Comparison of ENCODE assay signal across 1 cellular context in the genomic region with DNA sequence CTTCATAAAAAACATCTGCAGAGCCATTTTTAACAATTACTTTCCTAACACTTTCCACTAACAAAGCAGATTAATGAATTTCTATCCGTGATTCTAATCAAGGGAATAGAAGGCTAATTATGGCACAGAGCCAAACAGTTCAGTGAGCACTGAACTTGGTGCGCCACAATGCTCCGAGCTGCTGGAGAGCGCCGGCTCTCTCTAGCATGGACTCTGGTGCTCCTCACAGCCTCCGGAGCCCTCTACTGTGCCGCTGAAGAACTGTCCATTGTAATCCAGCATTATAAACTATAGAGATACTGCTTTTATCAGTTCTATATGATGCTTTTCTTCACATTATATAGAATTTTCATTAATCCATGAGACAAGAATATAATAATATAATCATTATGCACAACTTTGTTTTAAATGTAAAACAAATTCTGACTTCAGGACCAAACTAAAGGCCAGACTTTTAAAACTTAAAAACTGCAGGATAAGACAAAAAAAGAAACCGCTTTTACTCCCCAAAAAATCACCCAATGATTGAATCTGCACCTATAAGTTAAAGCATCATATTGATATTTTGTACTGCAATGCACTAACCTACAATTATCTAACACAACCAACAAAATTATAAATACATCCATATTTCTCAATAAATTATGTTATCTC.
TF ChIP-seq lines count a peak whose summit lies in the region.

No MANE protein-coding gene starts in this region.

TF ChIP-seq in HepG2, 621 proteins besides CTCF, POLR2A, EP300 and RAD21 (continued from another document):
- TF ChIP-seq, protein P1, sequence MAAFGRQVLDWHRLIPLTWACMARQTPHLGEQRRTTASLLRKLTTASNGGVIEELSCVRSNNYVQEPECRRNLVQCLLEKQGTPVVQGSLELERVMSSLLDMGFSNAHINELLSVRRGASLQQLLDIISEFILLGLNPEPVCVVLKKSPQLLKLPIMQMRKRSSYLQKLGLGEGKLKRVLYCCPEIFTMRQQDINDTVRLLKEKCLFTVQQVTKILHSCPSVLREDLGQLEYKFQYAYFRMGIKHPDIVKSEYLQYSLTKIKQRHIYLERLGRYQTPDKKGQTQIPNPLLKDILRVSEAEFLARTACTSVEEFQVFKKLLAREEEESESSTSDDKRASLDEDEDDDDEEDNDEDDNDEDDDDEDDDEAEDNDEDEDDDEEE (CRISPR knock-in tag; IDR thresholded peaks at IDR 0.05): no peak
- TF ChIP-seq, protein P2, sequence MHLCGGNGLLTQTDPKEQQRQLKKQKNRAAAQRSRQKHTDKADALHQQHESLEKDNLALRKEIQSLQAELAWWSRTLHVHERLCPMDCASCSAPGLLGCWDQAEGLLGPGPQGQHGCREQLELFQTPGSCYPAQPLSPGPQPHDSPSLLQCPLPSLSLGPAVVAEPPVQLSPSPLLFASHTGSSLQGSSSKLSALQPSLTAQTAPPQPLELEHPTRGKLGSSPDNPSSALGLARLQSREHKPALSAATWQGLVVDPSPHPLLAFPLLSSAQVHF (CRISPR knock-in tag; IDR thresholded peaks at IDR 0.05): no peak
- TF ChIP-seq ZNF501 (CRISPR knock-in tag; IDR thresholded peaks at IDR 0.05) (no peak), NR2F1 (CRISPR knock-in tag; IDR thresholded peaks at IDR 0.05) (no peak), MAFF (IDR thresholded peaks at IDR 0.05; ENCODE audit: low read depth, low read length) (no peak), ZFYVE20 (CRISPR knock-in tag; IDR thresholded peaks at IDR 0.05; ENCODE audit: borderline replicate concordance, low read depth) (no peak), HDAC2 (CRISPR knock-in tag; IDR thresholded peaks at IDR 0.05) (no peak), HNF4A (CRISPR knock-in tag; IDR thresholded peaks at IDR 0.05) (peak; percentile 37; the same call in 1 of the 2 replicates)
- TF ChIP-seq, protein P3, sequence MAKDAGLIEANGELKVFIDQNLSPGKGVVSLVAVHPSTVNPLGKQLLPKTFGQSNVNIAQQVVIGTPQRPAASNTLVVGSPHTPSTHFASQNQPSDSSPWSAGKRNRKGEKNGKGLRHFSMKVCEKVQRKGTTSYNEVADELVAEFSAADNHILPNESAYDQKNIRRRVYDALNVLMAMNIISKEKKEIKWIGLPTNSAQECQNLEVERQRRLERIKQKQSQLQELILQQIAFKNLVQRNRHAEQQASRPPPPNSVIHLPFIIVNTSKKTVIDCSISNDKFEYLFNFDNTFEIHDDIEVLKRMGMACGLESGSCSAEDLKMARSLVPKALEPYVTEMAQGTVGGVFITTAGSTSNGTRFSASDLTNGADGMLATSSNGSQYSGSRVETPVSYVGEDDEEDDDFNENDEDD (CRISPR knock-in tag; IDR thresholded peaks at IDR 0.05; ENCODE audit: borderline replicate concordance): no peak
- TF ChIP-seq, protein P4, sequence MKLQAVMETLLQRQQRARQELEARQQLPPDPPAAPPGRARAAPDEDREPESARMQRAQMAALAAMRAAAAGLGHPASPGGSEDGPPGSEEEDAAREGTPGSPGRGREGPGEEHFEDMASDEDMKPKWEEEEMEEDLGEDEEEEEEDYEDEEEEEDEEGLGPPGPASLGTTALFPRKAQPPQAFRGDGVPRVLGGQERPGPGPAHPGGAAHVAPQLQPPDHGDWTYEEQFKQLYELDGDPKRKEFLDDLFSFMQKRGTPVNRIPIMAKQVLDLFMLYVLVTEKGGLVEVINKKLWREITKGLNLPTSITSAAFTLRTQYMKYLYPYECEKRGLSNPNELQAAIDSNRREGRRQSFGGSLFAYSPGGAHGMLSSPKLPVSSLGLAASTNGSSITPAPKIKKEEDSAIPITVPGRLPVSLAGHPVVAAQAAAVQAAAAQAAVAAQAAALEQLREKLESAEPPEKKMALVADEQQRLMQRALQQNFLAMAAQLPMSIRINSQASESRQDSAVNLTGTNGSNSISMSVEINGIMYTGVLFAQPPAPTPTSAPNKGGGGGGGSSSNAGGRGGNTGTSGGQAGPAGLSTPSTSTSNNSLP (IDR thresholded peaks at IDR 0.05; ENCODE audit: low read depth, low read length): 0 out of 2 replicates have a peak, but pooled peaks have one; percentile 13
- TF ChIP-seq, protein P5, sequence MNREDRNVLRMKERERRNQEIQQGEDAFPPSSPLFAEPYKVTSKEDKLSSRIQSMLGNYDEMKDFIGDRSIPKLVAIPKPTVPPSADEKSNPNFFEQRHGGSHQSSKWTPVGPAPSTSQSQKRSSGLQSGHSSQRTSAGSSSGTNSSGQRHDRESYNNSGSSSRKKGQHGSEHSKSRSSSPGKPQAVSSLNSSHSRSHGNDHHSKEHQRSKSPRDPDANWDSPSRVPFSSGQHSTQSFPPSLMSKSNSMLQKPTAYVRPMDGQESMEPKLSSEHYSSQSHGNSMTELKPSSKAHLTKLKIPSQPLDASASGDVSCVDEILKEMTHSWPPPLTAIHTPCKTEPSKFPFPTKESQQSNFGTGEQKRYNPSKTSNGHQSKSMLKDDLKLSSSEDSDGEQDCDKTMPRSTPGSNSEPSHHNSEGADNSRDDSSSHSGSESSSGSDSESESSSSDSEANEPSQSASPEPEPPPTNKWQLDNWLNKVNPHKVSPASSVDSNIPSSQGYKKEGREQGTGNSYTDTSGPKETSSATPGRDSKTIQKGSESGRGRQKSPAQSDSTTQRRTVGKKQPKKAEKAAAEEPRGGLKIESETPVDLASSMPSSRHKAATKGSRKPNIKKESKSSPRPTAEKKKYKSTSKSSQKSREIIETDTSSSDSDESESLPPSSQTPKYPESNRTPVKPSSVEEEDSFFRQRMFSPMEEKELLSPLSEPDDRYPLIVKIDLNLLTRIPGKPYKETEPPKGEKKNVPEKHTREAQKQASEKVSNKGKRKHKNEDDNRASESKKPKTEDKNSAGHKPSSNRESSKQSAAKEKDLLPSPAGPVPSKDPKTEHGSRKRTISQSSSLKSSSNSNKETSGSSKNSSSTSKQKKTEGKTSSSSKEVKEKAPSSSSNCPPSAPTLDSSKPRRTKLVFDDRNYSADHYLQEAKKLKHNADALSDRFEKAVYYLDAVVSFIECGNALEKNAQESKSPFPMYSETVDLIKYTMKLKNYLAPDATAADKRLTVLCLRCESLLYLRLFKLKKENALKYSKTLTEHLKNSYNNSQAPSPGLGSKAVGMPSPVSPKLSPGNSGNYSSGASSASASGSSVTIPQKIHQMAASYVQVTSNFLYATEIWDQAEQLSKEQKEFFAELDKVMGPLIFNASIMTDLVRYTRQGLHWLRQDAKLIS (CRISPR knock-in tag; IDR thresholded peaks at IDR 0.05): no peak
- TF ChIP-seq, protein P6, sequence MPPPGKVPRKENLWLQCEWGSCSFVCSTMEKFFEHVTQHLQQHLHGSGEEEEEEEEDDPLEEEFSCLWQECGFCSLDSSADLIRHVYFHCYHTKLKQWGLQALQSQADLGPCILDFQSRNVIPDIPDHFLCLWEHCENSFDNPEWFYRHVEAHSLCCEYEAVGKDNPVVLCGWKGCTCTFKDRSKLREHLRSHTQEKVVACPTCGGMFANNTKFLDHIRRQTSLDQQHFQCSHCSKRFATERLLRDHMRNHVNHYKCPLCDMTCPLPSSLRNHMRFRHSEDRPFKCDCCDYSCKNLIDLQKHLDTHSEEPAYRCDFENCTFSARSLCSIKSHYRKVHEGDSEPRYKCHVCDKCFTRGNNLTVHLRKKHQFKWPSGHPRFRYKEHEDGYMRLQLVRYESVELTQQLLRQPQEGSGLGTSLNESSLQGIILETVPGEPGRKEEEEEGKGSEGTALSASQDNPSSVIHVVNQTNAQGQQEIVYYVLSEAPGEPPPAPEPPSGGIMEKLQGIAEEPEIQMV (CRISPR knock-in tag; IDR thresholded peaks at IDR 0.05; ENCODE audit: low read depth): no peak
- TF ChIP-seq, protein P7, sequence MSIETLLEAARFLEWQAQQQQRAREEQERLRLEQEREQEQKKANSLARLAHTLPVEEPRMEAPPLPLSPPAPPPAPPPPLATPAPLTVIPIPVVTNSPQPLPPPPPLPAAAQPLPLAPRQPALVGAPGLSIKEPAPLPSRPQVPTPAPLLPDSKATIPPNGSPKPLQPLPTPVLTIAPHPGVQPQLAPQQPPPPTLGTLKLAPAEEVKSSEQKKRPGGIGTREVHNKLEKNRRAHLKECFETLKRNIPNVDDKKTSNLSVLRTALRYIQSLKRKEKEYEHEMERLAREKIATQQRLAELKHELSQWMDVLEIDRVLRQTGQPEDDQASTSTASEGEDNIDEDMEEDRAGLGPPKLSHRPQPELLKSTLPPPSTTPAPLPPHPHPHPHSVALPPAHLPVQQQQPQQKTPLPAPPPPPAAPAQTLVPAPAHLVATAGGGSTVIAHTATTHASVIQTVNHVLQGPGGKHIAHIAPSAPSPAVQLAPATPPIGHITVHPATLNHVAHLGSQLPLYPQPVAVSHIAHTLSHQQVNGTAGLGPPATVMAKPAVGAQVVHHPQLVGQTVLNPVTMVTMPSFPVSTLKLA (IDR thresholded peaks at IDR 0.05): no peak
